Comparison of ENCODE assay signal across 16 cellular contexts in genomic region chr2:10359731-10360329, GRCh38.
"Had no signal": no experiment of that assay in that cellular context is flagged by ENCODE, and none has a peak within 500 bp of the region (broad histone marks: within the 10 kb centered on the region; RNA-seq: fewer than 3 reads in every experiment).

No MANE protein-coding gene starts in this region.

- H3K4me3 ChIP-seq: gastroesophageal sphincter, heart right ventricle, left ventricle myocardium inferior, ovary, sigmoid colon, thyroid gland had no signal

- H3K27me3 Mint-ChIP-seq: activated CD4-positive, alpha-beta T cell treated with anti-CD3 and anti-CD28 coated beads, Interleukin-2, amount 10 ng/mL, durations not matched to agents 24 days and 14 days; activated naive CD8-positive, alpha-beta T cell treated with anti-CD3 and anti-CD28 coated beads, Interleukin-2, amount 50 U/mL, for 24 hours; stimulated activated naive B cell treated with anti-CD40 and anti-IgM and Interleukin-4, amounts not matched to agents 10 μg/mL and 1 μg/mL and 100 μg/mL, for 72 hours had no signal

- H3K4me3 Mint-ChIP-seq: activated CD4-positive, alpha-beta T cell treated with anti-CD3 and anti-CD28 coated beads, Interleukin-2, amount 10 ng/mL, durations not matched to agents 24 days and 14 days; activated naive CD8-positive, alpha-beta T cell treated with anti-CD3 and anti-CD28 coated beads, Interleukin-2, amount 50 U/mL, for 24 hours; stimulated activated naive B cell treated with anti-CD40 and anti-IgM and Interleukin-4, amounts not matched to agents 10 μg/mL and 1 μg/mL and 100 μg/mL, for 72 hours had no signal

- H3K9me3 ChIP-seq: gastroesophageal sphincter, heart right ventricle, left ventricle myocardium inferior, ovary, sigmoid colon, thyroid gland had no signal

- DNase-seq: activated CD4-positive, alpha-beta T cell treated with anti-CD3 and anti-CD28 coated beads, Interleukin-2, amount 10 ng/mL, durations not matched to agents 24 days and 14 days; activated CD8-positive, alpha-beta memory T cell treated with anti-CD3 and anti-CD28 coated beads, Interleukin-2, amount 50 U/mL, for 48 hours; activated naive CD8-positive, alpha-beta T cell treated with anti-CD3 and anti-CD28 coated beads, Interleukin-2, amount 50 U/mL, for 24 hours; cortex of kidney; heart right ventricle; left ventricle myocardium inferior; mammary epithelial cell; ovary; sigmoid colon; stimulated activated CD4-positive, alpha-beta T cell treated with anti-CD3 and anti-CD28 coated beads, Interleukin-4, amount 100 ng/mL, for 24 hours; stimulated activated naive B cell treated with anti-CD40 and anti-IgM and Interleukin-4, amounts not matched to agents 10 μg/mL and 1 μg/mL and 100 μg/mL, for 72 hours; T-helper 1 cell; T-helper 9 cell; thyroid gland had no signal

- ATAC-seq: activated naive CD8-positive, alpha-beta T cell treated with anti-CD3 and anti-CD28 coated beads, Interleukin-2, amount 50 U/mL, for 24 hours; esophagus mucosa; gastroesophageal sphincter; heart right ventricle; stimulated activated naive B cell treated with anti-CD40 and anti-IgM and Interleukin-4, amounts not matched to agents 10 μg/mL and 1 μg/mL and 100 μg/mL, for 72 hours had no signal

- H3K9me3 Mint-ChIP-seq: activated CD4-positive, alpha-beta T cell treated with anti-CD3 and anti-CD28 coated beads, Interleukin-2, amount 10 ng/mL, durations not matched to agents 24 days and 14 days; activated naive CD8-positive, alpha-beta T cell treated with anti-CD3 and anti-CD28 coated beads, Interleukin-2, amount 50 U/mL, for 24 hours had no signal

- H3K27ac Mint-ChIP-seq: stimulated activated naive B cell treated with anti-CD40 and anti-IgM and Interleukin-4, amounts not matched to agents 10 μg/mL and 1 μg/mL and 100 μg/mL, for 72 hours had no signal

- H3K27me3 ChIP-seq: gastroesophageal sphincter, heart right ventricle, ovary, sigmoid colon, thyroid gland had no signal

- H3K27ac ChIP-seq: gastroesophageal sphincter, heart right ventricle, left ventricle myocardium inferior, ovary, sigmoid colon, thyroid gland had no signal

- H3K36me3 ChIP-seq: left ventricle myocardium inferior, ovary, sigmoid colon, thyroid gland had no signal
